Comparison of ENCODE assay signal across 8 cellular contexts in genomic region chr20:49583669-49584417, GRCh38. TPM values are rescaled to one million over a fixed set of nuclear protein-coding genes. Genes with fewer than 3 reads are reported as not detected.
DNase-seq lines count a peak whose midpoint lies in the region; ATAC-seq and TF ChIP-seq lines count a peak whose summit lies in the region.

No MANE protein-coding gene starts in this region.

- H3K27me3 ChIP-seq in CD4-positive, alpha-beta T cell (ENCODE audit: control insufficient read depth, insufficient read depth, low read length), result no peaks in the 10 kb centered on the region

- H3K36me3 Mint-ChIP-seq in T-helper 2 cell treated with Interferon-gamma antibody and Interleukin-4, amounts not matched to agents 5 μg/mL and 100 μg/mL, for 36 hours (ENCODE audit: low read depth), result peaks cover 28% of the 10 kb centered on the region
- no peaks in the 10 kb centered on the region for H3K36me3 Mint-ChIP-seq in CD4-positive, alpha-beta T cell (ENCODE audit: low read depth)

- POLR2A ChIA-PET in CD4-positive, alpha-beta T cell (lab: Charles Lee), result no interaction called here

- H3K27ac Mint-ChIP-seq in T-helper 2 cell treated with Interferon-gamma antibody and Interleukin-4, amounts not matched to agents 5 μg/mL and 100 μg/mL, for 36 hours, result peak overlapping the region; percentile 40
- no peak overlapping the region for H3K27ac Mint-ChIP-seq in CD4-positive, alpha-beta T cell

- peaks cover 9% of the 10 kb centered on the region for H3K9me3 ChIP-seq in CD4-positive, alpha-beta T cell (ENCODE audit: control insufficient read depth, low read length)

- CTCF ChIA-PET in CD4-positive, alpha-beta T cell (lab: Charles Lee), result no interaction called here

- H3K27ac ChIP-seq in CD4-positive, alpha-beta T cell (ENCODE audit: low read depth, low read length), result no peak overlapping the region

- no peak for DNase-seq in T-helper 2 cell treated with Interferon-gamma antibody and Interleukin-4, amounts not matched to agents 5 μg/mL and 100 μg/mL, for 36 hours (ENCODE audit: low spot score)
- DNase-seq in T-helper 2 cell (no peak), SK-N-DZ (ENCODE audit: low spot score) (peak; percentile 75), glomerular visceral epithelial cell (ENCODE audit: extremely low spot score) (peak; percentile 59), retinal pigment epithelial cell (ENCODE audit: low read depth) (peak; percentile 51), GOT3 (lab: John Stamatoyannopoulos, UW) (no peak)
- no peak for DNase-seq in CD4-positive, alpha-beta T cell

- no peak for TF ChIP-seq CTCF in retinal pigment epithelial cell (conservative IDR thresholded peaks at IDR 0.05; ENCODE audit: low read depth, low read length)
- no peak for TF ChIP-seq CTCF in CD4-positive, alpha-beta T cell (IDR thresholded peaks at IDR 0.05)

- intact Hi-C loops in CD4-positive, alpha-beta T cell (cut with DNase I, micrococcal nuclease), result no loop called here

- H3K27me3 Mint-ChIP-seq in T-helper 2 cell treated with Interferon-gamma antibody and Interleukin-4, amounts not matched to agents 5 μg/mL and 100 μg/mL, for 36 hours (ENCODE audit: low read depth), result no peaks in the 10 kb centered on the region
- peaks cover 26% of the 10 kb centered on the region for H3K27me3 Mint-ChIP-seq in CD4-positive, alpha-beta T cell

- ATAC-seq in CD4-positive, alpha-beta T cell (ENCODE audit: poor library complexity), result no peak
- ATAC-seq in HG03025 (IDR thresholded peaks at IDR 0.05; ENCODE audit: low FRiP score, unreplicated experiment), result no peak

- peaks cover 6% of the 10 kb centered on the region for H3K9me3 Mint-ChIP-seq in T-helper 2 cell treated with Interferon-gamma antibody and Interleukin-4, amounts not matched to agents 5 μg/mL and 100 μg/mL, for 36 hours
- peaks cover 5% of the 10 kb centered on the region for H3K9me3 Mint-ChIP-seq in CD4-positive, alpha-beta T cell

- H3K4me3 Mint-ChIP-seq in T-helper 2 cell treated with Interferon-gamma antibody and Interleukin-4, amounts not matched to agents 5 μg/mL and 100 μg/mL, for 36 hours, result no peak overlapping the region
- H3K4me3 Mint-ChIP-seq in CD4-positive, alpha-beta T cell, result no peak overlapping the region

- H3K4me3 ChIP-seq in retinal pigment epithelial cell (ENCODE audit: low read length), result no peak overlapping the region

- H3K4me1 Mint-ChIP-seq in T-helper 2 cell treated with Interferon-gamma antibody and Interleukin-4, amounts not matched to agents 5 μg/mL and 100 μg/mL, for 36 hours (ENCODE audit: low read depth), result peaks cover 52% of the 10 kb centered on the region
- no peaks in the 10 kb centered on the region for H3K4me1 Mint-ChIP-seq in CD4-positive, alpha-beta T cell (ENCODE audit: low read depth)

RNA-seq across cellular contexts. Expression of gene PTGIS, which starts 15.9 kb away (rescaled TPM):
- 4.9 and 10.9 TPM in 2 replicates for polyA plus RNA-seq in SK-N-DZ (2014; cell fraction: cytosol; rRNA removed)
- polyA plus RNA-seq in SK-N-DZ (2014; cell fraction: nucleus; rRNA removed), result 3.0 and 5.4 TPM in 2 replicates
- total RNA-seq in CD4-positive, alpha-beta T cell, result not detected

Comparison
In these comparisons a context has a peak if more than half of its experiments do, and no peak if none do; other contexts are left out.
1. DNase-seq: peak in SK-N-DZ (single experiment), glomerular visceral epithelial cell (single experiment) and retinal pigment epithelial cell (single experiment); none in T-helper 2 cell treated with Interferon-gamma antibody and Interleukin-4, amounts not matched to agents 5 μg/mL and 100 μg/mL, for 36 hours (single experiment), T-helper 2 cell (0 of 5), CD4-positive, alpha-beta T cell (0 of 10) and GOT3 (single experiment).